8 cellular contexts compared by ENCODE assay signal in genomic region chr10:97498076-97498840, GRCh38. TPM values are rescaled to one million over a fixed set of nuclear protein-coding genes. Genes with fewer than 3 reads are reported as not detected.
DNase-seq lines count a peak whose midpoint lies in the region; ATAC-seq, FAIRE-seq and TF ChIP-seq lines count a peak whose summit lies in the region.

Gene MMS19, minus strand, starts transcription at chr10:97498422. Its CDS starts 38 bp downstream, at chr10:97498384.

- peak; percentile 50 for FAIRE-seq in RCC 7860 (lab: Jason Lieb, UNC)

- WGBS in esophagus squamous epithelium, 2 donors: 1 to 4% methylated on average over 14 to 24 of the region's 73 CpGs

- H3K36me3 ChIP-seq in KOPT-K1 (ENCODE audit: insufficient read depth, low read length) (peaks cover 14% of the 10 kb centered on the region), esophagus squamous epithelium (peaks cover 0 to 9% (median 0%) of the 10 kb centered on the region in 3 donors)

- H3K27me3 ChIP-seq in esophagus squamous epithelium: peaks cover 0 to 20% (median 0%) of the 10 kb centered on the region in 4 donors

- H3K4me1 Mint-ChIP-seq in activated T-cell treated with anti-CD3 and anti-CD28 coated beads, Interleukin-2, amount 50 U/mL, for 72 hours (ENCODE audit: low read depth): peaks cover 39% of the 10 kb centered on the region
- H3K4me1 Mint-ChIP-seq in naive B cell: peaks cover 26 to 55% (median 43%) of the 10 kb centered on the region in 3 donors
- H3K4me1 Mint-ChIP-seq in stimulated activated memory B cell treated with anti-CD40 and anti-IgM and Interleukin-4, amounts not matched to agents 10 μg/mL and 1 μg/mL and 100 μg/mL, for 72 hours: peaks cover 43% of the 10 kb centered on the region

- TF ChIP-seq CTCF in esophagus squamous epithelium (IDR thresholded peaks at IDR 0.05): peak in 2 of 6 experiments; percentile 14 to 19

- H3K27ac Mint-ChIP-seq in activated T-cell treated with anti-CD3 and anti-CD28 coated beads, Interleukin-2, amount 50 U/mL, for 72 hours: peak within 1 kb of the TSS; percentile 87
- peak within 1 kb of the TSS; percentile 94 to 99 (median 97) for H3K27ac Mint-ChIP-seq in naive B cell
- H3K27ac Mint-ChIP-seq in stimulated activated memory B cell treated with anti-CD40 and anti-IgM and Interleukin-4, amounts not matched to agents 10 μg/mL and 1 μg/mL and 100 μg/mL, for 72 hours: peak within 1 kb of the TSS; percentile 95

- H3K4me3 ChIP-seq in esophagus squamous epithelium: peak within 1 kb of the TSS; percentile 69 to 99 (median 98)

- peak in 2 of 4 donors; percentile 74 to 80 for TF ChIP-seq POLR2A in esophagus squamous epithelium (IDR thresholded peaks at IDR 0.05)

- H3K9me3 Mint-ChIP-seq in activated T-cell treated with anti-CD3 and anti-CD28 coated beads, Interleukin-2, amount 50 U/mL, for 72 hours: no peaks in the 10 kb centered on the region
- H3K9me3 Mint-ChIP-seq in naive B cell: peaks cover 0 to 2% (median 0%) of the 10 kb centered on the region in 7 donors
- no peaks in the 10 kb centered on the region for H3K9me3 Mint-ChIP-seq in stimulated activated memory B cell treated with anti-CD40 and anti-IgM and Interleukin-4, amounts not matched to agents 10 μg/mL and 1 μg/mL and 100 μg/mL, for 72 hours

- H3K27me3 Mint-ChIP-seq in activated T-cell treated with anti-CD3 and anti-CD28 coated beads, Interleukin-2, amount 50 U/mL, for 72 hours (ENCODE audit: low read depth): peaks cover 25% of the 10 kb centered on the region
- H3K27me3 Mint-ChIP-seq in naive B cell: peaks cover 0 to 25% (median 20%) of the 10 kb centered on the region in 3 donors
- H3K27me3 Mint-ChIP-seq in stimulated activated memory B cell treated with anti-CD40 and anti-IgM and Interleukin-4, amounts not matched to agents 10 μg/mL and 1 μg/mL and 100 μg/mL, for 72 hours: peaks cover 18% of the 10 kb centered on the region

- no peaks in the 10 kb centered on the region for H3K9me3 ChIP-seq in KOPT-K1 (ENCODE audit: insufficient read depth, low read length, poor library complexity, severe bottlenecking)
- no peaks in the 10 kb centered on the region for H3K9me3 ChIP-seq in esophagus squamous epithelium

- H3K27ac ChIP-seq in KOPT-K1 (ENCODE audit: low read depth, low read length, poor library complexity, severe bottlenecking) (peak within 1 kb of the TSS; percentile 76), esophagus squamous epithelium (peak within 1 kb of the TSS; percentile 95 to 99 (median 98))

- intact Hi-C loops in esophagus squamous epithelium (cut with DNase I): no loop called here

- H3K36me3 Mint-ChIP-seq in activated T-cell treated with anti-CD3 and anti-CD28 coated beads, Interleukin-2, amount 50 U/mL, for 72 hours (ENCODE audit: insufficient read depth in 2 of 2): peaks cover 1% of the 10 kb centered on the region in 2 donors
- H3K36me3 Mint-ChIP-seq in naive B cell: peaks cover 0 to 3% of the 10 kb centered on the region in 2 donors
- no peaks in the 10 kb centered on the region for H3K36me3 Mint-ChIP-seq in stimulated activated memory B cell treated with anti-CD40 and anti-IgM and Interleukin-4, amounts not matched to agents 10 μg/mL and 1 μg/mL and 100 μg/mL, for 72 hours

- DNase-seq in DMS79 (lab: John Stamatoyannopoulos, UW) (peak; percentile 79), RCC 7860 (ENCODE audit: low spot score) (peak; percentile 92), esophagus squamous epithelium (lab: John Stamatoyannopoulos, UW) (peak; percentile 95), naive B cell (peak; percentile 99)
- DNase-seq in activated T-cell treated with anti-CD3 and anti-CD28 coated beads, Interleukin-2, amount 50 U/mL, for 72 hours: peak; percentile 100

- H3K4me3 Mint-ChIP-seq in activated T-cell treated with anti-CD3 and anti-CD28 coated beads, Interleukin-2, amount 50 U/mL, for 72 hours: peak within 1 kb of the TSS; percentile 79 to 82
- H3K4me3 Mint-ChIP-seq in naive B cell: peak within 1 kb of the TSS; percentile 92 to 99 (median 98)
- peak within 1 kb of the TSS; percentile 98 for H3K4me3 Mint-ChIP-seq in stimulated activated memory B cell treated with anti-CD40 and anti-IgM and Interleukin-4, amounts not matched to agents 10 μg/mL and 1 μg/mL and 100 μg/mL, for 72 hours

- peaks cover 9 to 65% (median 27%) of the 10 kb centered on the region in 3 donors for H3K4me1 ChIP-seq in esophagus squamous epithelium

- ATAC-seq in GM21786 (IDR thresholded peaks at IDR 0.05; ENCODE audit: unreplicated experiment) (peak; percentile 86), naive B cell (ENCODE audit: low read depth in 2 of 2) (peak; percentile 83 to 86)
- peak; percentile 91 for ATAC-seq in activated T-cell treated with anti-CD3 and anti-CD28 coated beads, Interleukin-2, amount 50 U/mL, for 72 hours (replicated peaks in 1 of 2)
- ATAC-seq in stimulated activated memory B cell treated with anti-CD40 and anti-IgM and Interleukin-4, amounts not matched to agents 10 μg/mL and 1 μg/mL and 100 μg/mL, for 72 hours: peak; percentile 97

RNA-seq across cellular contexts. Expression of gene MMS19, which starts in this region (rescaled TPM):
- 100 to 1,000 TPM in 1 of 2 donors, 10 to 100 TPM in 1; 92.2 to 113 TPM for total RNA-seq in activated T-cell treated with anti-CD3 and anti-CD28 coated beads, Interleukin-2, amount 50 U/mL, for 72 hours
- 10 to 100 TPM; 57.7 to 93.3 (median 65.1) TPM for total RNA-seq in esophagus squamous epithelium
- polyA plus RNA-seq in naive B cell (ENCODE audit: low read depth in 6 of 6): 10 to 100 TPM; 22.5 to 44.3 (median 26.6) TPM

Comparison
In these comparisons a context has a peak if more than half of its experiments do, and no peak if none do; other contexts are left out.
1. Peak in every context shown above with its lines: DNase-seq, ATAC-seq, H3K4me3 ChIP-seq and H3K27ac ChIP-seq.